ENCODE assay signal across 11 cellular contexts in the genomic region with DNA sequence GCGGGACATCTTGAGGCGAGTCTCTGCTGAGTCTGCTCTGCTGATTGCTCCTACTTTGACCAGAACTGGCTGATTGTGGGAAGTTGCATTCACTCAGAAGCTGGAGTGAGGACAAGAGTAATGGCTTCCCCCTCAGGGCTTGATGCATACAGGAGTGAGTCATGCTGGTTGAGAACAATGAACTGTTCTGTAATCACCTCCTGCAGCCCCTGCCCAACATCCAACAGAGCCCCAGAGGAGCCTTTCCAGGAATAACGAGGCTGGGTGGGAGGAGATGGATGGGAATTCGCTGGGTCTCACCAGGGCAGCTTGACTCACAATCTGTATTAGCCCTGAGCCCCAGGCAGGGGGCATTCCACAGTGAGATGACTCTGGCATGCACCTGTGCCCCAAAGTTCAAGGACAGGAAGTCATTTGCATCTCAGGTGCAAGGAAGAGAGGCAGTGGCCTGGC.
DNase-seq lines count a peak whose midpoint lies in the region; ATAC-seq and TF ChIP-seq lines count a peak whose summit lies in the region.
"Had no signal": no experiment of that assay in that cellular context is flagged by ENCODE, and none has a peak within 500 bp of the region (broad histone marks: within the 10 kb centered on the region; RNA-seq: fewer than 3 reads in every experiment).

No MANE protein-coding gene starts in this region.

- H2BK15ac ChIP-seq in H9 (ENCODE audit: low read depth, low read length), result no peak overlapping the region

- H3K27me3 ChIP-seq in H9 (ENCODE audit: insufficient read depth, low read length), result no peaks in the 10 kb centered on the region
- H3K27me3 ChIP-seq: adrenal gland had no signal

- H3K9me3 Mint-ChIP-seq in H9, result no peaks in the 10 kb centered on the region; a peak in 1 of 5 replicates
- no peaks in the 10 kb centered on the region for H3K9me3 Mint-ChIP-seq in natural killer cell treated with Interleukin-12 subunit alpha and Interleukin-12 subunit beta and Interleukin-15 and Interleukin-18, amount 100 ng/mL, for 72 hours

- no peaks in the 10 kb centered on the region for H3K23me2 ChIP-seq in H9 (ENCODE audit: insufficient read length, low read depth, low read length, poor library complexity, severe bottlenecking)

- no peak overlapping the region for H4K91ac ChIP-seq in H9 (ENCODE audit: insufficient read length, low read depth, low read length)

- no peak overlapping the region for H3K9ac ChIP-seq in H9 (ENCODE audit: extremely low read depth, insufficient read length, low read length)

- no peak overlapping the region for H4K5ac ChIP-seq in H9 (ENCODE audit: insufficient read length, low read depth, low read length)

- H3K27ac Mint-ChIP-seq in H9, result peak overlapping the region; percentile 66 to 86 (median 82); a peak in 5 of 7 replicates
- no peak overlapping the region for H3K27ac Mint-ChIP-seq in natural killer cell treated with Interleukin-12 subunit alpha and Interleukin-12 subunit beta and Interleukin-15 and Interleukin-18, amount 100 ng/mL, for 72 hours

- no peak overlapping the region for H3K14ac ChIP-seq in H9 (ENCODE audit: insufficient read depth, low read length)

- H3K27ac ChIP-seq in H9 (ENCODE audit: insufficient read length, low read depth, low read length), result peak overlapping the region; percentile 40
- H3K27ac ChIP-seq: adrenal gland, SJSA1 had no signal

- no CpG with 5 or more reads among the region's 4 CpGs for WGBS in H9 (ENCODE audit: extremely low coverage, insufficient read length, low lambda C conversion rate)

- no peak overlapping the region for H2BK5ac ChIP-seq in H9 (ENCODE audit: insufficient read length, low read length)

- no peaks in the 10 kb centered on the region for H3K79me1 ChIP-seq in H9 (ENCODE audit: insufficient read depth, low read depth, low read length, poor library complexity, severe bottlenecking)

- H3K79me2 ChIP-seq in H9 (ENCODE audit: insufficient read depth, low read length), result no peaks in the 10 kb centered on the region

- H2AFZ ChIP-seq in H9 (ENCODE audit: low read length), result no peak overlapping the region

- 0 out of 2 replicates have a peak, but pooled peaks cover 1% of the 10 kb centered on the region for H3K27me3 Mint-ChIP-seq in H9 (ENCODE audit: low read depth)
- peaks cover 8 to 18% of the 10 kb centered on the region in 2 donors for H3K27me3 Mint-ChIP-seq in natural killer cell treated with Interleukin-12 subunit alpha and Interleukin-12 subunit beta and Interleukin-15 and Interleukin-18, amount 100 ng/mL, for 72 hours

- H4K8ac ChIP-seq in H9 (replicated peaks; ENCODE audit: insufficient read length, low read depth, low read length), result no peak overlapping the region

- no peak overlapping the region for H2BK12ac ChIP-seq in H9 (ENCODE audit: insufficient read length, low read depth, low read length)

- in situ Hi-C loops in astrocyte of the spinal cord (cut with HindIII; ENCODE audit: low sequenced_read_pairs), result no loop called here

- no peak overlapping the region for H2BK20ac ChIP-seq in H9 (ENCODE audit: low read depth, low read length, poor library complexity, severe bottlenecking)

- no peak overlapping the region for H3K56ac ChIP-seq in H9 (ENCODE audit: insufficient read length, low read depth, low read length)

- no peaks in the 10 kb centered on the region for H3K36me3 Mint-ChIP-seq in H9 (ENCODE audit: insufficient read depth in 1 of 3, low read depth in 3 of 3)
- H3K36me3 Mint-ChIP-seq in natural killer cell treated with Interleukin-12 subunit alpha and Interleukin-12 subunit beta and Interleukin-15 and Interleukin-18, amount 100 ng/mL, for 72 hours, result no peaks in the 10 kb centered on the region

- H3K4me1 ChIP-seq in H9 (ENCODE audit: insufficient read depth, low read length), result peaks cover 22% of the 10 kb centered on the region
- H3K4me1 ChIP-seq: adrenal gland had no signal

- TF ChIP-seq CTCF in H9 (conservative IDR thresholded peaks at IDR 0.05), result 0 out of 3 replicates have a peak, but pooled peaks have one; percentile 29
- no peak for TF ChIP-seq CTCF in astrocyte of the spinal cord (IDR thresholded peaks at IDR 0.05; ENCODE audit: low read depth, low read length)

- peak overlapping the region; percentile 23 for H3K4me2 ChIP-seq in H9 (ENCODE audit: insufficient read depth, insufficient read length, low read length)

- no peak overlapping the region for H3T11ph ChIP-seq in H9 (ENCODE audit: low read length)

- H3K4me3 ChIP-seq in astrocyte of the spinal cord (ENCODE audit: low read depth, low read length), result no peak overlapping the region
- H3K4me3 ChIP-seq: adrenal gland, K562, SJSA1 had no signal

- H3K4me3 Mint-ChIP-seq in H9, result peak overlapping the region; percentile 13 to 23; a peak in 3 of 5 replicates
- no peak overlapping the region for H3K4me3 Mint-ChIP-seq in natural killer cell treated with Interleukin-12 subunit alpha and Interleukin-12 subunit beta and Interleukin-15 and Interleukin-18, amount 100 ng/mL, for 72 hours

- ATAC-seq in natural killer cell treated with Interleukin-12 subunit alpha and Interleukin-12 subunit beta and Interleukin-15 and Interleukin-18, amount 100 ng/mL, for 72 hours, result no peak
- ATAC-seq: K562 had no signal

- no peak overlapping the region for H3K4ac ChIP-seq in H9 (ENCODE audit: low read depth, low read length)

- H3K4me1 Mint-ChIP-seq in H9, result peaks cover 44 to 45% of the 10 kb centered on the region in 2 experiments
- peaks cover 4 to 7% of the 10 kb centered on the region in 2 donors for H3K4me1 Mint-ChIP-seq in natural killer cell treated with Interleukin-12 subunit alpha and Interleukin-12 subunit beta and Interleukin-15 and Interleukin-18, amount 100 ng/mL, for 72 hours (ENCODE audit: low read depth in 2 of 2)

- no peak overlapping the region for H3K23ac ChIP-seq in H9 (ENCODE audit: insufficient read length, low read depth, low read length)

- H2AK5ac ChIP-seq in H9 (ENCODE audit: insufficient read length, low read length), result no peak overlapping the region

- DNase-seq in H9 (peak; percentile 93), NCI-H2227 (lab: John Stamatoyannopoulos, UW; ENCODE audit: unreplicated experiment) (peak; percentile 31), astrocyte of the spinal cord (ENCODE audit: low read depth, low spot score) (peak; percentile 77), lung microvascular endothelial cell (ENCODE audit: low read depth in 2 of 2) (peak; percentile 6 to 23), SK-N-DZ (ENCODE audit: low spot score) (no peak), OCI-M2 (lab: John Stamatoyannopoulos, UW; ENCODE audit: unreplicated experiment) (no peak)
- no peak for DNase-seq in natural killer cell treated with Interleukin-12 subunit alpha and Interleukin-12 subunit beta and Interleukin-15 and Interleukin-18, amount 100 ng/mL, for 72 hours (ENCODE audit: low spot score)
- no peak for DNase-seq in effector CD8-positive, alpha-beta T cell (lab: John Stamatoyannopoulos, UW)
- DNase-seq: adrenal gland had no signal

- no peaks in the 10 kb centered on the region for H3K9me3 ChIP-seq in H9 (ENCODE audit: control insufficient read depth, low read depth, low read length)
- H3K9me3 ChIP-seq: adrenal gland, SJSA1 had no signal

- no peak overlapping the region for H3K18ac ChIP-seq in H9 (ENCODE audit: insufficient read length, low read depth, low read length)

- no peaks in the 10 kb centered on the region for H4K20me1 ChIP-seq in H9 (ENCODE audit: control insufficient read depth, insufficient read depth, insufficient read length)

- H2BK120ac ChIP-seq in H9 (ENCODE audit: low read depth, low read length, poor library complexity, severe bottlenecking), result no peak overlapping the region

Comparison
In these comparisons a context has a peak if more than half of its experiments do, and no peak if none do; other contexts are left out.
1. DNase-seq: peak in H9 (single experiment), NCI-H2227 (single experiment), astrocyte of the spinal cord (single experiment) and lung microvascular endothelial cell (2 of 2); none in SK-N-DZ (single experiment), natural killer cell treated with Interleukin-12 subunit alpha and Interleukin-12 subunit beta and Interleukin-15 and Interleukin-18, amount 100 ng/mL, for 72 hours (single experiment), OCI-M2 (single experiment) and effector CD8-positive, alpha-beta T cell (single experiment).
2. H3K27ac Mint-ChIP-seq: peak in H9 (3 of 3); none in natural killer cell treated with Interleukin-12 subunit alpha and Interleukin-12 subunit beta and Interleukin-15 and Interleukin-18, amount 100 ng/mL, for 72 hours (0 of 2).